In the genomic region with DNA sequence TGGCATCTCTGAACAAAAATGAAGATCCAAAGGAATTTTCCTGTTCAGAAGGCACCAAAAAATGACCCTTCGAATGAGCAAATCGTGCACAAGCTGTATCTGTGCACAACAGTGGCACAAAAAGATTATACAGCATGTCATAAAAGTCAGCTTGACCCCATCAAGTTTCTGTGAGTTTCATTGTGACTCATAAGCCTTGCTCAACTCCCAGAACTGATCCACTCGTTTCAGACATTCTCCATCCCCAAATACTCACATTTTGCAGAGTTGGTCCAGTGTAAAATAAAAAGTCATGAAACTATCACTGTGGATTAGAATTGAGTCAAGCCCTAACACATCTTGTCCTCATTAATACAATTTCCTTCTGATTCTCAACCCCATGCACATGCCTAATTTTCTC, we compare ENCODE assay signal across 14 cellular contexts.
"Had no signal": no experiment of that assay in that cellular context is flagged by ENCODE, and none has a peak within 500 bp of the region (broad histone marks: within the 10 kb centered on the region; RNA-seq: fewer than 3 reads in every experiment).

No MANE protein-coding gene starts in this region.

- H3K4me3 ChIP-seq: esophagus squamous epithelium, neural progenitor cell, ovary, thoracic aorta had no signal

- H3K4me1 ChIP-seq: esophagus squamous epithelium, neural progenitor cell had no signal

- H3K27me3 ChIP-seq: esophagus squamous epithelium, neural progenitor cell, ovary had no signal

- DNase-seq: activated CD8-positive, alpha-beta memory T cell treated with anti-CD3 and anti-CD28 coated beads, Interleukin-2, amount 10 ng/mL, durations not matched to agents 7 days and 5 days; activated gamma-delta T cell; activated T-cell treated with anti-CD3 and anti-CD28 coated beads, Interleukin-2, amount 50 U/mL, for 4 hours; anterior cingulate cortex; esophagus squamous epithelium; hippocampal formation; kidney glomerular epithelial cell; ovary; stimulated activated CD4-positive, alpha-beta T cell treated with anti-CD3 and anti-CD28 coated beads, Interleukin-15, amount 100 ng/mL, for 24 hours; stimulated activated CD4-positive, alpha-beta T cell treated with anti-CD3 and anti-CD28 coated beads, Interleukin-4, amount 100 ng/mL, for 24 hours; stimulated activated naive CD8-positive, alpha-beta T cell treated with anti-CD3 and anti-CD28 coated beads, Interleukin-15, amount 100 ng/mL, for 72 hours; T-helper 1 cell had no signal

- H3K27ac ChIP-seq: esophagus squamous epithelium, neural progenitor cell, ovary, thoracic aorta had no signal

- H3K36me3 ChIP-seq: esophagus squamous epithelium, neural progenitor cell, ovary, thoracic aorta had no signal

- H3K9me3 ChIP-seq: esophagus squamous epithelium, ovary, thoracic aorta had no signal
